Comparison of ENCODE assay signal across 10 cellular contexts in genomic region chr10:71805776-71806705, GRCh38. TPM values are rescaled to one million over a fixed set of nuclear protein-coding genes. Genes with fewer than 3 reads are reported as not detected.
A peak's percentile ranks its signal among the peaks of the same experiment; 100 is the strongest.
DNase-seq lines count a peak whose midpoint lies in the region; ATAC-seq and TF ChIP-seq lines count a peak whose summit lies in the region.
"Had no signal": no experiment of that assay in that cellular context is flagged by ENCODE, and none has a peak within 500 bp of the region (broad histone marks: within the 10 kb centered on the region; RNA-seq: fewer than 3 reads in every experiment).

No MANE protein-coding gene starts in this region.

- no peak overlapping the region for H3K4me3 Mint-ChIP-seq in CD4-positive, alpha-beta T cell
- H3K4me3 Mint-ChIP-seq in activated CD4-positive, alpha-beta T cell treated with anti-CD3 and anti-CD28 coated beads, Interleukin-2, amount 10 ng/mL, durations not matched to agents 7 days and 5 days = no peak overlapping the region
- H3K4me3 Mint-ChIP-seq: natural killer cell treated with Interleukin-12 subunit alpha and Interleukin-12 subunit beta and Interleukin-15 and Interleukin-18, amount 100 ng/mL, for 72 hours had no signal

- ATAC-seq in CD4-positive, alpha-beta T cell (ENCODE audit: poor library complexity) = peak; percentile 17
- peak; percentile 94 for ATAC-seq in mucosa of descending colon
- no peak for ATAC-seq in HG03460 (IDR thresholded peaks at IDR 0.05; ENCODE audit: unreplicated experiment)
- no peak for ATAC-seq in GM21786 (IDR thresholded peaks at IDR 0.05; ENCODE audit: unreplicated experiment)

- H3K4me1 Mint-ChIP-seq in CD4-positive, alpha-beta T cell (ENCODE audit: low read depth) = no peaks in the 10 kb centered on the region
- H3K4me1 Mint-ChIP-seq in activated CD4-positive, alpha-beta T cell treated with anti-CD3 and anti-CD28 coated beads, Interleukin-2, amount 10 ng/mL, durations not matched to agents 7 days and 5 days = no peaks in the 10 kb centered on the region

- H3K9me3 ChIP-seq in CD4-positive, alpha-beta T cell (ENCODE audit: control insufficient read depth, low read length) = no peaks in the 10 kb centered on the region
- H3K9me3 ChIP-seq in mucosa of descending colon = no peaks in the 10 kb centered on the region

- TF ChIP-seq POLR2A in erythroblast (IDR thresholded peaks at IDR 0.05; ENCODE audit: low read length) = no peak

- H3K9me3 Mint-ChIP-seq in CD4-positive, alpha-beta T cell = no peaks in the 10 kb centered on the region
- no peaks in the 10 kb centered on the region for H3K9me3 Mint-ChIP-seq in activated CD4-positive, alpha-beta T cell treated with anti-CD3 and anti-CD28 coated beads, Interleukin-2, amount 10 ng/mL, durations not matched to agents 7 days and 5 days
- H3K9me3 Mint-ChIP-seq: natural killer cell treated with Interleukin-12 subunit alpha and Interleukin-12 subunit beta and Interleukin-15 and Interleukin-18, amount 100 ng/mL, for 72 hours had no signal

- H3K36me3 ChIP-seq in mucosa of descending colon (ENCODE audit: low read depth) = no peaks in the 10 kb centered on the region

- CTCF ChIA-PET in CD4-positive, alpha-beta T cell (lab: Charles Lee) = interaction anchor here (0.6 kb wide), 1 partner anchor 1231 kb away, joined by 3 read pairs; no protein-coding TSS in a partner anchor
- CTCF ChIA-PET in activated CD4-positive, alpha-beta T cell treated with anti-CD3 and anti-CD28 coated beads, Interleukin-2, amount 10 ng/mL, durations not matched to agents 7 days and 5 days (lab: Charles Lee) = interaction anchor here (0.6 to 1.0 kb wide), 4 partner anchors 32 to 487 kb away, joined by 3 to 5 read pairs (median 4); partner anchors contain the start of gene VSIR

- no peak overlapping the region for H3K27ac Mint-ChIP-seq in CD4-positive, alpha-beta T cell
- no peak overlapping the region for H3K27ac Mint-ChIP-seq in activated CD4-positive, alpha-beta T cell treated with anti-CD3 and anti-CD28 coated beads, Interleukin-2, amount 10 ng/mL, durations not matched to agents 7 days and 5 days
- H3K27ac Mint-ChIP-seq: natural killer cell treated with Interleukin-12 subunit alpha and Interleukin-12 subunit beta and Interleukin-15 and Interleukin-18, amount 100 ng/mL, for 72 hours had no signal

- no peaks in the 10 kb centered on the region for H3K27me3 Mint-ChIP-seq in CD4-positive, alpha-beta T cell
- no peaks in the 10 kb centered on the region for H3K27me3 Mint-ChIP-seq in activated CD4-positive, alpha-beta T cell treated with anti-CD3 and anti-CD28 coated beads, Interleukin-2, amount 10 ng/mL, durations not matched to agents 7 days and 5 days
- H3K27me3 Mint-ChIP-seq: natural killer cell treated with Interleukin-12 subunit alpha and Interleukin-12 subunit beta and Interleukin-15 and Interleukin-18, amount 100 ng/mL, for 72 hours had no signal

- intact Hi-C loops in CD4-positive, alpha-beta T cell (cut with DNase I, micrococcal nuclease) = no loop called here
- intact Hi-C loops in mucosa of descending colon (cut with DNase I, micrococcal nuclease) = no loop called here

- H3K4me1 ChIP-seq in mucosa of descending colon (ENCODE audit: low read depth) = no peaks in the 10 kb centered on the region

- H3K27ac ChIP-seq in CD4-positive, alpha-beta T cell (ENCODE audit: low read depth, low read length) = no peak overlapping the region

- no peaks in the 10 kb centered on the region for H3K36me3 Mint-ChIP-seq in CD4-positive, alpha-beta T cell (ENCODE audit: low read depth)
- H3K36me3 Mint-ChIP-seq in activated CD4-positive, alpha-beta T cell treated with anti-CD3 and anti-CD28 coated beads, Interleukin-2, amount 10 ng/mL, durations not matched to agents 7 days and 5 days (ENCODE audit: low read depth) = no peaks in the 10 kb centered on the region
- H3K36me3 Mint-ChIP-seq: natural killer cell treated with Interleukin-12 subunit alpha and Interleukin-12 subunit beta and Interleukin-15 and Interleukin-18, amount 100 ng/mL, for 72 hours had no signal

- H3K27me3 ChIP-seq in CD4-positive, alpha-beta T cell (ENCODE audit: control insufficient read depth, insufficient read depth, low read length) = no peaks in the 10 kb centered on the region

- no peak for TF ChIP-seq CTCF in CD4-positive, alpha-beta T cell (IDR thresholded peaks at IDR 0.05)
- TF ChIP-seq CTCF in mucosa of descending colon (IDR thresholded peaks at IDR 0.05) = no peak

- no peak overlapping the region for H3K4me3 ChIP-seq in mucosa of descending colon

- POLR2A ChIA-PET in CD4-positive, alpha-beta T cell (lab: Charles Lee) = no interaction called here
- POLR2A ChIA-PET in activated CD4-positive, alpha-beta T cell treated with anti-CD3 and anti-CD28 coated beads, Interleukin-2, amount 10 ng/mL, durations not matched to agents 7 days and 5 days (lab: Charles Lee) = no interaction called here

- DNase-seq in CD4-positive, alpha-beta T cell = no peak
- DNase-seq in NCI-H2029 treated with DMSO at 0.1 percent for 48 hours (lab: John Stamatoyannopoulos, UW) (peak; percentile 48), erythroblast (lab: John Stamatoyannopoulos, UW) (peak; percentile 30 to 56), mucosa of descending colon (peak; percentile 67 to 81 (median 80))
- DNase-seq in effector CD8-positive, alpha-beta T cell (lab: John Stamatoyannopoulos, UW) = no peak
- DNase-seq in activated CD4-positive, alpha-beta T cell treated with anti-CD3 and anti-CD28 coated beads, Interleukin-2, amount 10 ng/mL, durations not matched to agents 7 days and 5 days = no peak
- DNase-seq: activated CD4-positive, alpha-beta T cell treated with anti-CD3 and anti-CD28 coated beads for 48 hours had no signal

RNA-seq across cellular contexts. Expression of gene VSIR, which starts 32.7 kb away (rescaled TPM):
- 10 to 100 TPM; 86.2 to 91.4 TPM for total RNA-seq in CD4-positive, alpha-beta T cell
- 10 to 100 TPM; 48.1 to 71.0 (median 60.7) TPM for total RNA-seq in mucosa of descending colon
- total RNA-seq in activated CD4-positive, alpha-beta T cell treated with anti-CD3 and anti-CD28 coated beads, Interleukin-2, amount 10 ng/mL, durations not matched to agents 7 days and 5 days = 100 to 1,000 TPM; 120 to 148 TPM

RNA-seq across cellular contexts. Expression of gene PSAP, which starts 45.0 kb away (rescaled TPM):
- total RNA-seq in CD4-positive, alpha-beta T cell = 100 to 1,000 TPM; 191 to 206 TPM
- 100 to 1,000 TPM; 561 to 810 (median 653) TPM for total RNA-seq in mucosa of descending colon
- 100 to 1,000 TPM; 144 to 153 TPM for total RNA-seq in activated CD4-positive, alpha-beta T cell treated with anti-CD3 and anti-CD28 coated beads, Interleukin-2, amount 10 ng/mL, durations not matched to agents 7 days and 5 days

Comparison
In these comparisons a context has a peak if more than half of its experiments do, and no peak if none do; other contexts are left out.
1. ATAC-seq: peak in CD4-positive, alpha-beta T cell (single experiment) and mucosa of descending colon (single experiment); none in HG03460 (single experiment) and GM21786 (single experiment).
2. DNase-seq: peak in NCI-H2029 treated with DMSO at 0.1 percent for 48 hours (single experiment), erythroblast (2 of 2) and mucosa of descending colon (3 of 3); none in CD4-positive, alpha-beta T cell (0 of 10), effector CD8-positive, alpha-beta T cell (single experiment) and activated CD4-positive, alpha-beta T cell treated with anti-CD3 and anti-CD28 coated beads, Interleukin-2, amount 10 ng/mL, durations not matched to agents 7 days and 5 days (single experiment).